Comparison of ENCODE assay signal across 10 cellular contexts in the genomic region with DNA sequence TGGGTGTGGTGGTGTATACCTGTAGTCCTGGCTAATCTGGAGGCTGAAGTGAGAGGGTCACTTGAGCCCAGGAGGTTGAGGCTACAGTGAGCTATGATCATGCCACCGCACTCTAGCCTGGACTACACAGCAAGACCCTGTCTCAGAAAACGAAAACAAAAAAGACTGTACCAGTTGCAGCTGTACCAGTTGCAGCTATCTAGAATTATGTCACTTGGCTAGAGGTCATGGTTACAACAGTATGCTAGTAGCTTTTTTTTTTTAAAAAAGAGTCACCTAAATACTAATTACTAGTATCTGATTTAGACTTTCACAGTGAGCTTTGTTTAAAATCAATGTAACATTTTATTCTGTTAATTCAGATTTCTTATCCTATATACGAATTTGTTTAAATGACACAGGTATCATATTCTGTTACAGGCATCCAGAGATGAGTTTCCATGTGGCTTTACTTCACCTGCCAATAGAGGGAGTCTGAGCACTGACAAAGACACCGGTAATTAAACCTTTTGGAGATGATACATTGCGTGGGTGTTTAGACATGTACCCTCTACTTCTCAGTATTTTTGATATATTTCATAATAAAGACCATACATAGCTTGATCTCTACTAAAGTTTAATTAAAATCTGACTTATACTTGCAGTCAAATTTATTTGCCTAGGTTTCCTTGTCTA.
DNase-seq lines count a peak whose midpoint lies in the region; ATAC-seq and TF ChIP-seq lines count a peak whose summit lies in the region.
"Had no signal": no experiment of that assay in that cellular context is flagged by ENCODE, and none has a peak within 500 bp of the region (broad histone marks: within the 10 kb centered on the region; RNA-seq: fewer than 3 reads in every experiment).

No MANE protein-coding gene starts in this region.

- DNase-seq in NCI-H2196 (lab: John Stamatoyannopoulos, UW; ENCODE audit: unreplicated experiment) (peak; percentile 14), NCI-H2196 treated with DMSO at 0.1 percent for 48 hours (lab: John Stamatoyannopoulos, UW; ENCODE audit: unreplicated experiment) (no peak), LHCN-M2 (ENCODE audit: low read depth) (peak; percentile 14), astrocyte of the spinal cord (ENCODE audit: low read depth, low spot score) (no peak), osteocyte (ENCODE audit: extremely low spot score, unreplicated experiment) (no peak), retina (no peak), MV-4-11 (lab: John Stamatoyannopoulos, UW) (no peak)
- DNase-seq: effector CD4-positive, alpha-beta T cell had no signal

- peaks cover 2% of the 10 kb centered on the region for H3K4me1 Mint-ChIP-seq in osteocyte (ENCODE audit: unreplicated experiment)

- ATAC-seq in HG03342 (IDR thresholded peaks at IDR 0.05; ENCODE audit: unreplicated experiment): no peak

- H3K4me3 ChIP-seq in astrocyte of the spinal cord (ENCODE audit: low read depth, low read length): no peak overlapping the region

- no peak overlapping the region for H3K27ac Mint-ChIP-seq in osteocyte (ENCODE audit: unreplicated experiment)

- H3K4me3 Mint-ChIP-seq in osteocyte (ENCODE audit: unreplicated experiment): no peak overlapping the region
- H3K4me3 Mint-ChIP-seq: CD4-positive, CD25-positive, alpha-beta regulatory T cell had no signal

- no peaks in the 10 kb centered on the region for H3K9me3 Mint-ChIP-seq in osteocyte (ENCODE audit: unreplicated experiment)
- H3K9me3 Mint-ChIP-seq: CD4-positive, CD25-positive, alpha-beta regulatory T cell had no signal

- H3K27me3 Mint-ChIP-seq in osteocyte (ENCODE audit: unreplicated experiment): no peaks in the 10 kb centered on the region
- H3K27me3 Mint-ChIP-seq: CD4-positive, CD25-positive, alpha-beta regulatory T cell had no signal

- peaks cover 6% of the 10 kb centered on the region for H3K36me3 Mint-ChIP-seq in osteocyte (ENCODE audit: unreplicated experiment)

- in situ Hi-C loops in astrocyte of the spinal cord (cut with HindIII; ENCODE audit: low sequenced_read_pairs): no loop called here

- TF ChIP-seq CTCF in astrocyte of the spinal cord (IDR thresholded peaks at IDR 0.05; ENCODE audit: low read depth, low read length): peak; percentile 40
- peak; percentile 44 for TF ChIP-seq CTCF in osteocyte (IDR thresholded peaks at IDR 0.05)

Comparison
In these comparisons a context has a peak if more than half of its experiments do, and no peak if none do; other contexts are left out.
1. DNase-seq: peak in NCI-H2196 (single experiment) and LHCN-M2 (single experiment); none in NCI-H2196 treated with DMSO at 0.1 percent for 48 hours (single experiment), astrocyte of the spinal cord (single experiment), osteocyte (single experiment), retina (single experiment) and MV-4-11 (single experiment).